Comparison of ENCODE assay signal across 22 cellular contexts in genomic region chrX:69664693-69665092, GRCh38.
"Had no signal": no experiment of that assay in that cellular context is flagged by ENCODE, and none has a peak within 500 bp of the region (broad histone marks: within the 10 kb centered on the region; RNA-seq: fewer than 3 reads in every experiment).

No MANE protein-coding gene starts in this region.

- DNase-seq: MG63, NCI-H1092, NCI-H1105 treated with DMSO at 0.1 percent for 48 hours, NCI-H1417 treated with DMSO at 0.1 percent for 48 hours, NCI-H146, NCI-H1694 treated with DMSO at 0.1 percent for 48 hours, NCI-H1930, NCI-H2081, NCI-H2107, NCI-H2227 treated with DMSO at 0.1 percent for 48 hours, NCI-H446, NCI-H510A, NCI-H524 treated with DMSO at 0.1 percent for 48 hours, NCI-H69, NCI-H774, RPMI8226, SHP77, SK-N-SH, SW 1271 had no signal

- H3K27ac ChIP-seq: HL-60, KMS-11 had no signal

- H3K9me3 ChIP-seq: MG63, SK-N-SH had no signal

- H3K36me3 ChIP-seq: MG63 had no signal

- H3K27me3 ChIP-seq: MG63 had no signal

- ATAC-seq: K562 had no signal

- H3K4me3 ChIP-seq: K562, MG63 had no signal
